27 cellular contexts compared by ENCODE assay signal in genomic region chr1:180923887-180924286, GRCh38. TPM values are rescaled to one million over a fixed set of nuclear protein-coding genes. Genes with fewer than 3 reads are reported as not detected.
DNase-seq lines count a peak whose midpoint lies in the region; ATAC-seq and TF ChIP-seq lines count a peak whose summit lies in the region.
"Had no signal": no experiment of that assay in that cellular context is flagged by ENCODE, and none has a peak within 500 bp of the region (broad histone marks: within the 10 kb centered on the region; RNA-seq: fewer than 3 reads in every experiment).

No MANE protein-coding gene starts in this region.

- H3K27me3 Mint-ChIP-seq in brain (no peaks in the 10 kb centered on the region), progenitor cell of endocrine pancreas (peaks cover 6% of the 10 kb centered on the region)

- H3K27me3 ChIP-seq in HUES6 (ENCODE audit: control insufficient read depth, insufficient read depth, low read length) (peaks cover 26% of the 10 kb centered on the region), iPS-20b (ENCODE audit: insufficient read depth, low read length) (0 out of 2 replicates have a peak, but pooled peaks cover 5% of the 10 kb centered on the region)
- H3K27me3 ChIP-seq: ascending aorta, transverse colon had no signal

- DNase-seq in progenitor cell of endocrine pancreas (ENCODE audit: low spot score, unreplicated experiment): no peak
- DNase-seq in NCI-H1105 (lab: John Stamatoyannopoulos, UW): no peak
- no peak for DNase-seq in NCI-H524 treated with DMSO at 0.1 percent for 48 hours (lab: John Stamatoyannopoulos, UW)
- DNase-seq: activated CD4-positive, alpha-beta T cell treated with anti-CD3 and anti-CD28 coated beads, Interleukin-2, amount 50 U/mL, for 4 hours; activated CD8-positive, alpha-beta memory T cell treated with anti-CD3 and anti-CD28 coated beads, Interleukin-2, amount 50 U/mL, for 4 hours; CD4-positive, alpha-beta T cell; DMS53; GM23248; Karpas-422; MV-4-11; NCI-H2029; NCI-H2227 treated with DMSO at 0.1 percent for 48 hours; NCI-H774; OCI-M1; T-helper 9 cell; transverse colon had no signal

- peak overlapping the region in 2 of 5 experiments; percentile 3 to 40 for H3K4me3 Mint-ChIP-seq in brain
- no peak overlapping the region for H3K4me3 Mint-ChIP-seq in progenitor cell of endocrine pancreas (ENCODE audit: low read depth)
- H3K4me3 Mint-ChIP-seq: CD4-positive, alpha-beta T cell; central memory CD8-positive, alpha-beta T cell had no signal

- H3K4me1 ChIP-seq in HUES6 (ENCODE audit: control insufficient read depth, insufficient read depth, low read length) (peaks cover 53% of the 10 kb centered on the region), iPS-20b (ENCODE audit: insufficient read depth, low read length) (peaks cover 35% of the 10 kb centered on the region)

- H3K4me3 ChIP-seq in HUES6 (ENCODE audit: low read depth, low read length) (peak overlapping the region; percentile 51), iPS-20b (ENCODE audit: low read length) (peak overlapping the region; percentile 63; the same call in 1 of the 2 replicates)
- H3K4me3 ChIP-seq: ascending aorta, GM23248, lung, transverse colon had no signal

- peak overlapping the region; percentile 32 to 94 (median 79) for H3K27ac Mint-ChIP-seq in brain
- H3K27ac Mint-ChIP-seq in progenitor cell of endocrine pancreas: peak overlapping the region; percentile 54
- H3K27ac Mint-ChIP-seq: activated naive CD4-positive, alpha-beta T cell treated with anti-CD3 and anti-CD28 coated beads, Interleukin-2, amount 50 U/mL, for 72 hours; CD4-positive, alpha-beta T cell had no signal

- H3K9ac ChIP-seq in HUES6 (ENCODE audit: low read length): peak overlapping the region; percentile 61
- peak overlapping the region; percentile 82; the same call in 1 of the 2 replicates for H3K9ac ChIP-seq in iPS-20b (ENCODE audit: low read depth, low read length)
- H3K9ac ChIP-seq: GM23248 had no signal

- H3K36me3 Mint-ChIP-seq in brain: no peaks in the 10 kb centered on the region
- no peaks in the 10 kb centered on the region for H3K36me3 Mint-ChIP-seq in progenitor cell of endocrine pancreas (ENCODE audit: insufficient read depth)
- H3K36me3 Mint-ChIP-seq: activated naive CD4-positive, alpha-beta T cell treated with anti-CD3 and anti-CD28 coated beads, Interleukin-2, amount 50 U/mL, for 72 hours had no signal

- H3K9me3 Mint-ChIP-seq in brain (peaks cover 0 to 2% (median 0%) of the 10 kb centered on the region in 5 experiments), progenitor cell of endocrine pancreas (ENCODE audit: low read depth) (no peaks in the 10 kb centered on the region)
- H3K9me3 Mint-ChIP-seq: activated naive CD4-positive, alpha-beta T cell treated with anti-CD3 and anti-CD28 coated beads, Interleukin-2, amount 50 U/mL, for 72 hours; CD4-positive, alpha-beta T cell; central memory CD8-positive, alpha-beta T cell had no signal

- H3K9me3 ChIP-seq in HUES6 (ENCODE audit: control insufficient read depth, insufficient read depth, low read depth, low read length) (no peaks in the 10 kb centered on the region), iPS-20b (ENCODE audit: insufficient read depth, low read depth, low read length) (no peaks in the 10 kb centered on the region)
- H3K9me3 ChIP-seq: ascending aorta, transverse colon had no signal

- TF ChIP-seq CTCF in brain (conservative IDR thresholded peaks at IDR 0.05) (no peak), progenitor cell of endocrine pancreas (IDR thresholded peaks at IDR 0.05; ENCODE audit: unreplicated experiment) (no peak)

- H3K27ac ChIP-seq in HUES6 (ENCODE audit: low read depth, low read length) (no peak overlapping the region), iPS-20b (ENCODE audit: low read length) (peak overlapping the region; percentile 93)
- H3K27ac ChIP-seq: ascending aorta, GM23248, transverse colon had no signal

- ATAC-seq in GM21723 (IDR thresholded peaks at IDR 0.05; ENCODE audit: unreplicated experiment) (no peak), HG03139 (IDR thresholded peaks at IDR 0.05; ENCODE audit: unreplicated experiment) (no peak)
- ATAC-seq: activated naive CD4-positive, alpha-beta T cell treated with anti-CD3 and anti-CD28 coated beads, Interleukin-2, amount 50 U/mL, for 72 hours; Right ventricle myocardium inferior had no signal

- H3K4me1 Mint-ChIP-seq in brain (peaks cover 87% of the 10 kb centered on the region), progenitor cell of endocrine pancreas (ENCODE audit: low read depth) (peaks cover 48% of the 10 kb centered on the region)
- H3K4me1 Mint-ChIP-seq: central memory CD8-positive, alpha-beta T cell had no signal

- H3K36me3 ChIP-seq in HUES6 (ENCODE audit: control insufficient read depth, insufficient read depth, low read length): no peaks in the 10 kb centered on the region
- H3K36me3 ChIP-seq in iPS-20b (ENCODE audit: insufficient read depth, low read depth, low read length): no peaks in the 10 kb centered on the region
- H3K36me3 ChIP-seq: transverse colon had no signal

RNA-seq across cellular contexts. Expression of gene KIAA1614, which starts 11.2 kb away (rescaled TPM):
- polyA plus RNA-seq in brain (ENCODE audit: insufficient read depth, low read depth, low replicate concordance): 8.3 TPM
- total RNA-seq in progenitor cell of endocrine pancreas: 2.1 and 2.5 TPM in 2 replicates
- total RNA-seq: HT-29 had no signal
